In the genomic region with DNA sequence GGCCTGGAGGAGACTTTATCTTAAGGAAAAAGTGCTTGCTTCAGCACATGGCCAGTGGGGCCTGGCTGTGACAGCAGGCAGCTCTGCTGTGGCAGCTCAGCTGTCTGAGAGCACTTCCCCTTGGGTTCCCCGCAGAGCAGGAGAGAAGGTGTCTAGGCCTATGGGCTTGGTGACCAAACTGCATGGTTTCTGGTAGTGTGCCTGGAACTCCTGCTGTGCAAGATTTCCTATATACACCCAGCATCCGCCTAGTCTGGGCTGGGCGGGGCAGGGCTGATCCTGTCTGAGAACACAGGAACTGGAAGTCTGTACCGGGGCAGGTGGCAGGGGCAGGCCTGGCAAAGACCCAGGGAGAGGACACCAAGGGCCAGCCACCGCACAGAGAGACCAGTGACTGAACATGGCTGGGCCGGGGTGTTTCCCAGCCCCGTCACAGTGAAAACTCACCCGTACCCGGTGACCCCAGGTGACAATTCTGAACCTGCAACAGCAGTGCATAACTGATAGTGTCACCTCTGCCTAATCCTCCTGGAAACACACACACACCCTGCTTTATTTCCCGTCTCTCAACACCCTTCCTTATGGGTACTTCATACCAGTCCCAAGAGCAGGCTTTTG, we compare ENCODE assay signal across 8 cellular contexts. TPM values are rescaled to one million over a fixed set of nuclear protein-coding genes. Genes with fewer than 3 reads are reported as not detected.
DNase-seq lines count a peak whose midpoint lies in the region; TF ChIP-seq lines count a peak whose summit lies in the region.

No MANE protein-coding gene starts in this region.

- DNase-seq in GM10248 (ENCODE audit: extremely low spot score) (peak; percentile 53), GM20000 (ENCODE audit: low spot score) (peak; percentile 54), HT-29 (ENCODE audit: low spot score) (peak; percentile 85), T-helper 1 cell (peak in 4 of 5 donors; percentile 19 to 35 (median 28)), head of caudate nucleus (peak in 30 of 42 donors; percentile 13 to 67 (median 40)), GOT3 (lab: John Stamatoyannopoulos, UW) (no peak), superior temporal gyrus (ENCODE audit: extremely low spot score) (no peak)

- intact Hi-C loops in head of caudate nucleus (cut with DNase I) = loop anchor here (5.0 kb wide), 1 partner anchor 38 kb away; no protein-coding TSS in a partner anchor

- TF ChIP-seq CTCF in GM10248 (IDR thresholded peaks at IDR 0.05; ENCODE audit: control extremely low read depth, extremely low read depth, low read depth, missing control alignments) (no peak), GM20000 (IDR thresholded peaks at IDR 0.05; ENCODE audit: extremely low read depth, missing control alignments) (no peak)

- CTCF ChIA-PET in GM10248 (lab: Yijun Ruan, JAX) = interaction anchor here (0.9 to 1.2 kb wide), 4 partner anchors 8 to 416 kb away, joined by 3 to 4 read pairs (median 3); no protein-coding TSS in a partner anchor

- peak overlapping the region; percentile 24 to 91 (median 72) for H3K27ac ChIP-seq in skin epidermis

- H3K4me3 ChIP-seq in skin epidermis = no peak overlapping the region

- POLR2A ChIA-PET in GM10248 (lab: Yijun Ruan, JAX) = interaction anchor here (0.6 kb wide), 1 partner anchor 29 kb away, joined by 5 read pairs; no protein-coding TSS in a partner anchor

RNA-seq across cellular contexts. Expression of gene CHD9, which starts 39.3 kb away (rescaled TPM):
- 8.1 and 15.2 TPM in 2 replicates for total RNA-seq in HT-29 (2014; rRNA removed; shearing (Covaris generic))

RNA-seq across cellular contexts. Expression of gene CHD9NB, which starts 41.4 kb away (rescaled TPM):
- total RNA-seq in HT-29 (2014; rRNA removed; shearing (Covaris generic)) = 3.4 and 4.1 TPM in 2 replicates

Comparison
In these comparisons a context has a peak if more than half of its experiments do, and no peak if none do; other contexts are left out.
1. DNase-seq: peak in GM10248 (single experiment), GM20000 (single experiment), HT-29 (single experiment), T-helper 1 cell (4 of 5) and head of caudate nucleus (30 of 42); none in GOT3 (single experiment) and superior temporal gyrus (single experiment).